Comparison of ENCODE assay signal across 14 cellular contexts in genomic region chr2:159211447-159212396, GRCh38.
A peak's percentile ranks its signal among the peaks of the same experiment; 100 is the strongest.
DNase-seq lines count a peak whose midpoint lies in the region; ATAC-seq and TF ChIP-seq lines count a peak whose summit lies in the region.
"Had no signal": no experiment of that assay in that cellular context is flagged by ENCODE, and none has a peak within 500 bp of the region (broad histone marks: within the 10 kb centered on the region; RNA-seq: fewer than 3 reads in every experiment).

No MANE protein-coding gene starts in this region.

- H3K9me3 ChIP-seq in H9 (ENCODE audit: control insufficient read depth, low read depth, low read length), result no peaks in the 10 kb centered on the region
- H3K9me3 ChIP-seq: SK-N-SH, vagina had no signal

- H4K91ac ChIP-seq in H9 (ENCODE audit: insufficient read length, low read depth, low read length), result no peak overlapping the region

- no CpG with 5 or more reads among the region's 14 CpGs for WGBS in H9 (ENCODE audit: extremely low coverage, insufficient read length, low lambda C conversion rate)

- H3K4me3 Mint-ChIP-seq in H9 (peak overlapping the region; percentile 12 to 61), progenitor cell of endocrine pancreas (ENCODE audit: low read depth) (peak overlapping the region; percentile 24), MCF 10A (ENCODE audit: unreplicated experiment) (no peak overlapping the region)
- H3K4me3 Mint-ChIP-seq: activated T-cell treated with anti-CD3 and anti-CD28 coated beads, Interleukin-2, amount 50 U/mL, for 4 hours had no signal

- CTCF ChIA-PET in MCF 10A (lab: Yijun Ruan, JAX), result interaction anchor here (0.5 to 0.7 kb wide), 3 partner anchors 18 to 245 kb away, joined by 3 to 5 read pairs (median 3); no protein-coding TSS in a partner anchor

- no peak for ATAC-seq in HG03439 (IDR thresholded peaks at IDR 0.05; ENCODE audit: unreplicated experiment)
- ATAC-seq: activated T-cell treated with anti-CD3 and anti-CD28 coated beads, Interleukin-2, amount 50 U/mL, for 4 hours had no signal

- no peak overlapping the region for H2BK5ac ChIP-seq in H9 (ENCODE audit: insufficient read length, low read length)

- H3K9ac ChIP-seq in H9 (ENCODE audit: extremely low read depth, insufficient read length, low read length), result no peak overlapping the region
- H3K9ac ChIP-seq: GM23248, SK-N-SH had no signal

- peaks cover 25 to 31% of the 10 kb centered on the region in 2 experiments for H3K4me1 Mint-ChIP-seq in H9
- peaks cover 19% of the 10 kb centered on the region for H3K4me1 Mint-ChIP-seq in progenitor cell of endocrine pancreas (ENCODE audit: low read depth)
- H3K4me1 Mint-ChIP-seq in MCF 10A (ENCODE audit: insufficient read depth, unreplicated experiment), result no peaks in the 10 kb centered on the region

- H3K79me1 ChIP-seq in H9 (ENCODE audit: insufficient read depth, low read depth, low read length, poor library complexity, severe bottlenecking), result no peaks in the 10 kb centered on the region

- H2BK12ac ChIP-seq in H9 (ENCODE audit: insufficient read length, low read depth, low read length), result no peak overlapping the region

- no peak overlapping the region for H2BK20ac ChIP-seq in H9 (ENCODE audit: low read depth, low read length, poor library complexity, severe bottlenecking)

- H3K23ac ChIP-seq in H9 (ENCODE audit: insufficient read length, low read depth, low read length), result no peak overlapping the region

- no peaks in the 10 kb centered on the region; the same call in 1 of the 2 replicates for H3K4me1 ChIP-seq in H9 (ENCODE audit: insufficient read depth, low read length)
- H3K4me1 ChIP-seq: vagina had no signal

- H3K14ac ChIP-seq in H9 (ENCODE audit: insufficient read depth, low read length), result no peak overlapping the region

- H2BK120ac ChIP-seq in H9 (ENCODE audit: low read depth, low read length, poor library complexity, severe bottlenecking), result no peak overlapping the region

- no peak overlapping the region for H3K56ac ChIP-seq in H9 (ENCODE audit: insufficient read length, low read depth, low read length)

- DNase-seq in H9, result peak; percentile 72
- peak; percentile 17 for DNase-seq in amniotic epithelial cell (ENCODE audit: low read depth)
- DNase-seq in iPS-NIHi7 (ENCODE audit: extremely low spot score), result peak; percentile 83
- no peak for DNase-seq in progenitor cell of endocrine pancreas (ENCODE audit: low spot score, unreplicated experiment)
- no peak for DNase-seq in GM10266 (ENCODE audit: extremely low spot score)
- DNase-seq in stimulated activated CD4-positive, alpha-beta T cell treated with anti-CD3 and anti-CD28 coated beads, Interleukin-1b, Interleukin-23, amount 100 ng/mL, for 48 hours, result no peak
- no peak for DNase-seq in MCF 10A (ENCODE audit: unreplicated experiment)
- DNase-seq: activated CD4-positive, CD25-positive, alpha-beta regulatory T cell; activated T-cell treated with anti-CD3 and anti-CD28 coated beads, Interleukin-2, amount 50 U/mL, for 4 hours; CD4-positive, CD25-positive, alpha-beta regulatory T cell; GM23248; SK-N-SH had no signal

- H3K18ac ChIP-seq in H9 (ENCODE audit: insufficient read length, low read depth, low read length), result no peak overlapping the region

- BruUV-seq in MCF 10A (replicated peaks; lab: Mats Ljungman, UMichigan), result no TSS peak

- POLR2A ChIA-PET in MCF 10A (lab: Yijun Ruan, JAX), result no interaction called here

- no peak overlapping the region for H2BK15ac ChIP-seq in H9 (ENCODE audit: low read depth, low read length)

- peak overlapping the region; percentile 4 to 97 (median 78); a peak in 6 of 7 replicates for H3K27ac Mint-ChIP-seq in H9
- peak overlapping the region; percentile 96 for H3K27ac Mint-ChIP-seq in progenitor cell of endocrine pancreas
- no peak overlapping the region for H3K27ac Mint-ChIP-seq in MCF 10A (ENCODE audit: low read depth, unreplicated experiment)

- H4K20me1 ChIP-seq in H9 (ENCODE audit: control insufficient read depth, insufficient read depth, insufficient read length), result no peaks in the 10 kb centered on the region

- intact Hi-C loops in MCF 10A (cut with micrococcal nuclease), result no loop called here

- no peak overlapping the region for H4K8ac ChIP-seq in H9 (replicated peaks; ENCODE audit: insufficient read length, low read depth, low read length)

- no peak overlapping the region for H3K4ac ChIP-seq in H9 (ENCODE audit: low read depth, low read length)

- H3K79me2 ChIP-seq in H9 (ENCODE audit: insufficient read depth, low read length), result no peaks in the 10 kb centered on the region

- H3K27me3 Mint-ChIP-seq in H9 (ENCODE audit: low read depth), result peaks cover 91% of the 10 kb centered on the region
- no peaks in the 10 kb centered on the region for H3K27me3 Mint-ChIP-seq in progenitor cell of endocrine pancreas
- H3K27me3 Mint-ChIP-seq in MCF 10A (ENCODE audit: insufficient read depth, unreplicated experiment), result no peaks in the 10 kb centered on the region

- peak; percentile 28; the same call in 2 of the 3 replicates for TF ChIP-seq CTCF in H9 (conservative IDR thresholded peaks at IDR 0.05)
- TF ChIP-seq CTCF in progenitor cell of endocrine pancreas (IDR thresholded peaks at IDR 0.05; ENCODE audit: unreplicated experiment), result no peak
- no peak for TF ChIP-seq CTCF in GM10266 (IDR thresholded peaks at IDR 0.05; ENCODE audit: control insufficient read depth, insufficient read depth, low read depth, missing control alignments)
- no peak for TF ChIP-seq CTCF in MCF 10A (IDR thresholded peaks at IDR 0.05; ENCODE audit: unreplicated experiment)

- H3T11ph ChIP-seq in H9 (ENCODE audit: low read length), result no peak overlapping the region

- peak overlapping the region; percentile 36 for H3K27ac ChIP-seq in H9 (ENCODE audit: insufficient read length, low read depth, low read length)
- H3K27ac ChIP-seq: GM23248, vagina had no signal

- no peak overlapping the region for H4K5ac ChIP-seq in H9 (ENCODE audit: insufficient read length, low read depth, low read length)

- no peak overlapping the region for H2AFZ ChIP-seq in H9 (ENCODE audit: low read length)
- H2AFZ ChIP-seq: GM23248 had no signal

- H3K9me3 Mint-ChIP-seq in H9 (no peaks in the 10 kb centered on the region), progenitor cell of endocrine pancreas (ENCODE audit: low read depth) (no peaks in the 10 kb centered on the region), MCF 10A (ENCODE audit: unreplicated experiment) (no peaks in the 10 kb centered on the region)
- H3K9me3 Mint-ChIP-seq: activated T-cell treated with anti-CD3 and anti-CD28 coated beads, Interleukin-2, amount 50 U/mL, for 4 hours; CD4-positive, CD25-positive, alpha-beta regulatory T cell had no signal

- peaks cover 53% of the 10 kb centered on the region for H3K27me3 ChIP-seq in H9 (ENCODE audit: insufficient read depth, low read length)
- H3K27me3 ChIP-seq: vagina had no signal

- H2AK5ac ChIP-seq in H9 (ENCODE audit: insufficient read length, low read length), result no peak overlapping the region

- no peaks in the 10 kb centered on the region; a peak in 2 of 7 replicates for H3K36me3 Mint-ChIP-seq in H9 (ENCODE audit: insufficient read depth in 1 of 3, low read depth in 3 of 3)
- peaks cover 11% of the 10 kb centered on the region for H3K36me3 Mint-ChIP-seq in progenitor cell of endocrine pancreas (ENCODE audit: insufficient read depth)
- H3K36me3 Mint-ChIP-seq in MCF 10A (ENCODE audit: insufficient read depth, unreplicated experiment), result peaks cover 59% of the 10 kb centered on the region
- H3K36me3 Mint-ChIP-seq: CD4-positive, CD25-positive, alpha-beta regulatory T cell had no signal

- peak overlapping the region; percentile 47 for H3K4me2 ChIP-seq in H9 (ENCODE audit: insufficient read depth, insufficient read length, low read length)
- H3K4me2 ChIP-seq: SK-N-SH had no signal

- peaks cover 3% of the 10 kb centered on the region for H3K23me2 ChIP-seq in H9 (ENCODE audit: insufficient read length, low read depth, low read length, poor library complexity, severe bottlenecking)

Comparison
In these comparisons a context has a peak if more than half of its experiments do, and no peak if none do; other contexts are left out.
1. DNase-seq: peak in H9 (single experiment), amniotic epithelial cell (single experiment) and iPS-NIHi7 (single experiment); none in progenitor cell of endocrine pancreas (single experiment), GM10266 (single experiment), stimulated activated CD4-positive, alpha-beta T cell treated with anti-CD3 and anti-CD28 coated beads, Interleukin-1b, Interleukin-23, amount 100 ng/mL, for 48 hours (single experiment) and MCF 10A (single experiment).